8 cellular contexts compared by ENCODE assay signal in genomic region chr21:37268186-37268503, GRCh38. TPM values are rescaled to one million over a fixed set of nuclear protein-coding genes. Genes with fewer than 3 reads are reported as not detected.
DNase-seq lines count a peak whose midpoint lies in the region; ATAC-seq, FAIRE-seq and TF ChIP-seq lines count a peak whose summit lies in the region.

No MANE protein-coding gene starts in this region.

- no peaks in the 10 kb centered on the region for H3K27me3 ChIP-seq in CD4-positive, alpha-beta T cell (ENCODE audit: control insufficient read depth, insufficient read depth, low read length)
- no peaks in the 10 kb centered on the region for H3K27me3 ChIP-seq in PC-9 (ENCODE audit: insufficient read depth, low read depth)
- no peaks in the 10 kb centered on the region for H3K27me3 ChIP-seq in neuronal stem cell (ENCODE audit: control insufficient read depth in 3 of 3, insufficient read depth in 3 of 3, low read depth in 1 of 3, low read length in 3 of 3)

- H3K27ac ChIP-seq in CD4-positive, alpha-beta T cell (ENCODE audit: low read depth, low read length): peak overlapping the region; percentile 96
- peak overlapping the region; percentile 92 for H3K27ac ChIP-seq in PC-9
- peak overlapping the region; percentile 99 for H3K27ac ChIP-seq in neuronal stem cell (replicated peaks; ENCODE audit: low read length)

- H2AFZ ChIP-seq in PC-9 (peak overlapping the region; percentile 83), neuronal stem cell (ENCODE audit: low read length) (peak overlapping the region; percentile 91)

- TF ChIP-seq CTCF in CD4-positive, alpha-beta T cell (IDR thresholded peaks at IDR 0.05): no peak
- no peak for TF ChIP-seq CTCF in PC-9 (conservative IDR thresholded peaks at IDR 0.05)

- H2BK12ac ChIP-seq in neuronal stem cell (ENCODE audit: low read length): no peak overlapping the region

- peaks cover 20% of the 10 kb centered on the region for H3K4me1 ChIP-seq in PC-9 (replicated peaks; ENCODE audit: insufficient read depth)
- H3K4me1 ChIP-seq in neuronal stem cell (ENCODE audit: control insufficient read depth in 2 of 2, insufficient read depth in 1 of 2, low read depth in 1 of 2, low read length in 2 of 2): peaks cover 1 to 2% of the 10 kb centered on the region in 2 donors

- no peak overlapping the region for H2BK15ac ChIP-seq in neuronal stem cell (ENCODE audit: low read length)

- H3K4me2 ChIP-seq in PC-9 (peak overlapping the region; percentile 86), neuronal stem cell (ENCODE audit: insufficient read depth, low read length, poor library complexity, severe bottlenecking) (peak overlapping the region; percentile 70)

- H3K27me3 Mint-ChIP-seq in CD4-positive, alpha-beta T cell: no peaks in the 10 kb centered on the region

- H3K27ac Mint-ChIP-seq in CD4-positive, alpha-beta T cell: peak overlapping the region; percentile 97

- H3K4me3 Mint-ChIP-seq in CD4-positive, alpha-beta T cell: peak overlapping the region; percentile 93

- peaks cover 56% of the 10 kb centered on the region for H3K4me1 Mint-ChIP-seq in CD4-positive, alpha-beta T cell (ENCODE audit: low read depth)

- no TSS peak for BruUV-seq in PC-9 (replicated peaks; lab: Mats Ljungman, UMichigan)

- no peak overlapping the region for H3K18ac ChIP-seq in neuronal stem cell (ENCODE audit: low read length)

- H3K9me3 ChIP-seq in CD4-positive, alpha-beta T cell (ENCODE audit: control insufficient read depth, low read length): no peaks in the 10 kb centered on the region
- H3K9me3 ChIP-seq in PC-9 (ENCODE audit: insufficient read depth, low read depth): no peaks in the 10 kb centered on the region
- no peaks in the 10 kb centered on the region for H3K9me3 ChIP-seq in neuronal stem cell (replicated peaks in 1 of 2; ENCODE audit: control insufficient read depth in 2 of 2, insufficient read depth in 1 of 2, low read depth in 1 of 2, low read length in 2 of 2)

- H3K4ac ChIP-seq in neuronal stem cell (ENCODE audit: low read length): no peak overlapping the region

- POLR2A ChIA-PET in CD4-positive, alpha-beta T cell (lab: Charles Lee): interaction anchor here (1.1 to 3.8 kb wide), 9 partner anchors 12 to 1915 kb away, joined by 3 to 82 read pairs (median 23); partner anchors contain the start of genes DYRK1A and PSMG1
- POLR2A ChIA-PET in PC-9 (lab: Charles Lee; ENCODE audit: unreplicated experiment): interaction anchor here (0.5 to 0.7 kb wide), 3 partner anchors 69 to 305 kb away, joined by 3 to 6 read pairs (median 3); no protein-coding TSS in a partner anchor

- CTCF ChIA-PET in CD4-positive, alpha-beta T cell (lab: Charles Lee): interaction anchor here (1.2 to 1.5 kb wide), 2 partner anchors 9 to 296 kb away, joined by 4 to 7 read pairs; no protein-coding TSS in a partner anchor
- CTCF ChIA-PET in PC-9 (lab: Charles Lee): no interaction called here

- no peaks in the 10 kb centered on the region for H3K9me2 ChIP-seq in PC-9 (ENCODE audit: insufficient read depth)

- no peak overlapping the region for H2BK5ac ChIP-seq in neuronal stem cell (ENCODE audit: low read length)

- FAIRE-seq in endometrium (lab: Jason Lieb, UNC): peak; percentile 23

- peaks cover 17% of the 10 kb centered on the region; the same call in 1 of the 2 replicates for H3F3A ChIP-seq in PC-9 (ENCODE audit: insufficient read depth, low read depth)

- no peaks in the 10 kb centered on the region for H4K20me1 ChIP-seq in PC-9 (ENCODE audit: insufficient read depth)

- H3K36me3 Mint-ChIP-seq in CD4-positive, alpha-beta T cell (ENCODE audit: low read depth): peaks cover 6% of the 10 kb centered on the region

- no peak overlapping the region for H2BK120ac ChIP-seq in neuronal stem cell (ENCODE audit: low read depth, low read length)

- H3K4me3 ChIP-seq in PC-9 (peak overlapping the region; percentile 82), neuronal stem cell (ENCODE audit: low read length in 2 of 2) (peak overlapping the region; percentile 88 to 90)

- H3K79me1 ChIP-seq in neuronal stem cell (ENCODE audit: low read depth, low read length): peaks cover 2% of the 10 kb centered on the region

- no peak overlapping the region for H3K9ac ChIP-seq in neuronal stem cell (ENCODE audit: low read depth, low read length, poor library complexity)

- ATAC-seq in CD4-positive, alpha-beta T cell (ENCODE audit: poor library complexity): no peak
- ATAC-seq in GM21737 (IDR thresholded peaks at IDR 0.05; ENCODE audit: unreplicated experiment): no peak

- WGBS in neuronal stem cell (ENCODE audit: extremely low coverage in 2 of 2, insufficient read length in 2 of 2, insufficient replicate concordance in 1 of 2), 2 donors: no CpG with 5 or more reads among the region's 7 CpGs

- H2AK5ac ChIP-seq in neuronal stem cell (ENCODE audit: low read depth, low read length): peak overlapping the region; percentile 18

- no peak overlapping the region for H3K23ac ChIP-seq in neuronal stem cell (ENCODE audit: low read depth, low read length, poor library complexity)

- H4K8ac ChIP-seq in neuronal stem cell (ENCODE audit: low read depth, low read length): no peak overlapping the region

- no peak overlapping the region for H4K91ac ChIP-seq in neuronal stem cell (ENCODE audit: low read depth, low read length, poor library complexity)

- DNase-seq in CD4-positive, alpha-beta T cell: no peak
- no peak for DNase-seq in PC-9
- DNase-seq in neuronal stem cell (ENCODE audit: low spot score): no peak
- no peak for DNase-seq in ACHN
- DNase-seq in medulla oblongata (ENCODE audit: extremely low spot score): no peak
- DNase-seq in activated CD8-positive, alpha-beta memory T cell treated with anti-CD3 and anti-CD28 coated beads for 24 hours: no peak

- H3K79me2 ChIP-seq in PC-9 (ENCODE audit: low read depth): peaks cover 43% of the 10 kb centered on the region

- no peak overlapping the region for H3K14ac ChIP-seq in neuronal stem cell (ENCODE audit: low read length)

- no peaks in the 10 kb centered on the region for H3K36me3 ChIP-seq in PC-9 (ENCODE audit: low read depth)
- peaks cover 0 to 19% of the 10 kb centered on the region in 2 donors for H3K36me3 ChIP-seq in neuronal stem cell (replicated peaks in 1 of 2; ENCODE audit: control insufficient read depth in 2 of 2, insufficient read depth in 2 of 2, low read length in 2 of 2)

- in situ Hi-C loops in ACHN (cut with HindIII; ENCODE audit: low pct_ligation_motif_present, low pct_unique_long_range_greater_than_20kb, low sequenced_read_pairs): no loop called here

- intact Hi-C loops in CD4-positive, alpha-beta T cell (cut with DNase I, micrococcal nuclease): loop anchor here in 1 of 2 experiments (5.0 to 10.0 kb wide), 2 partner anchors 299 to 303 kb away; partner anchors contain the start of gene HLCS
- intact Hi-C loops in PC-9 (cut with micrococcal nuclease; ENCODE audit: unreplicated experiment): loop anchor here (1.0 to 5.0 kb wide), 3 partner anchors 102 to 196 kb away; partner anchors contain the start of genes PIGP and TTC3

- no peaks in the 10 kb centered on the region for H3K9me3 Mint-ChIP-seq in CD4-positive, alpha-beta T cell

RNA-seq across cellular contexts. Expression of gene VPS26C, which starts 1.0 kb away (rescaled TPM):
- total RNA-seq in CD4-positive, alpha-beta T cell: 10 to 100 TPM; 31.8 to 36.0 TPM
- total RNA-seq in PC-9 (2021): 32.2 and 46.2 TPM in 2 replicates
- 31.0 TPM for polyA plus RNA-seq in neuronal stem cell (2013, experiment 1 of 2)
- polyA plus RNA-seq in neuronal stem cell (2013, experiment 2 of 2): 30.0 TPM
